In the genomic region with DNA sequence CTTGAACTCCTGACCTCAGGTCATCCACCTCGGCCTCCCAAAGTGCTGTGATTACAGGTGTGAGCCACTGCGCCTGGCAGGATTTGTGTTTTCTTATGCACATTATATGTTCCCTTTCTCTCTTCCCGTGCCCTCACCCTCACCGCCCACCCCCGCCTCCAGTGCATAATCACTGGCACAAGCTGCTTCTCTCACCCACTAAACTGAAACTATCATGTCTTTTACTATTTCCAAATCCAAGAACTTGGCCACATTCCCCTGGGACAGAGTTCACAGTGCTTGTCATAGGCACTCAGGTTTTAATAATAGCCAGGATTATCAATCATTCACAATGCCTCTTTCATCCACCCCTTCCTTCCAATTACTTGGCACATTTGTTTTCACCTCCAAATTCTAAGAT, we compare ENCODE assay signal across 26 cellular contexts.
"Had no signal": no experiment of that assay in that cellular context is flagged by ENCODE, and none has a peak within 500 bp of the region (broad histone marks: within the 10 kb centered on the region; RNA-seq: fewer than 3 reads in every experiment).

No MANE protein-coding gene starts in this region.

- FAIRE-seq: endothelial cell of umbilical vein, pancreas, TTC549, urothelium cell line had no signal

- H3K27me3 ChIP-seq: adrenal gland, pancreas, testis had no signal

- H3K9me3 ChIP-seq: adrenal gland, pancreas, prostate gland, testis, transverse colon had no signal

- H3K4me3 ChIP-seq: adrenal gland, pancreas, prostate gland, testis, transverse colon had no signal

- H3K36me3 ChIP-seq: adrenal gland, pancreas, prostate gland, transverse colon, WERI-Rb-1 had no signal

- DNase-seq: activated CD4-positive, alpha-beta T cell treated with anti-CD3 and anti-CD28 coated beads for 48 hours; activated CD4-positive, alpha-beta T cell treated with anti-CD3 and anti-CD28 coated beads, Interleukin-2, amount 50 U/mL, for 48 hours; activated CD8-positive, alpha-beta memory T cell treated with anti-CD3 and anti-CD28 coated beads for 24 hours; activated effector memory CD4-positive, alpha-beta T cell treated with Interleukin-2 at 50 U/mL for 16 hours; activated naive CD4-positive, alpha-beta T cell treated with anti-CD3 and anti-CD28 coated beads for 36 hours; activated naive CD8-positive, alpha-beta T cell treated with anti-CD3 and anti-CD28 coated beads for 36 hours; aorta; caudate nucleus; cortex of kidney; head of caudate nucleus; naive B cell; pancreas; stimulated activated CD4-positive, alpha-beta T cell treated with anti-CD3 and anti-CD28 coated beads, Interleukin-12 subunit alpha, Interleukin-12 subunit beta, amount 100 ng/mL, for 4 hours; stimulated activated CD4-positive, alpha-beta T cell treated with anti-CD3 and anti-CD28 coated beads, Interleukin-4, amount 100 ng/mL, for 1 hour; stimulated activated naive CD8-positive, alpha-beta T cell treated with anti-CD3 and anti-CD28 coated beads, Interleukin-15, Interleukin-2, amounts not matched to agents 100 U/mL and 50 U/mL, for 24 hours; SW 1271; T-helper 9 cell; testis; transverse colon; WERI-Rb-1 had no signal

- ATAC-seq: activated CD4-positive, CD25-positive, alpha-beta regulatory T cell treated with anti-CD3 and anti-CD28 coated beads, Interleukin-2, amount 50 U/mL, for 24 hours; stimulated activated naive CD8-positive, alpha-beta T cell treated with anti-CD3 and anti-CD28 coated beads, Interleukin-15, Interleukin-2, amounts not matched to agents 100 U/mL and 50 U/mL, for 24 hours had no signal

- H3K4me1 ChIP-seq: prostate gland had no signal

- H3K27ac ChIP-seq: adrenal gland, prostate gland, testis, transverse colon, WERI-Rb-1 had no signal
